9 cellular contexts compared by ENCODE assay signal in the genomic region with DNA sequence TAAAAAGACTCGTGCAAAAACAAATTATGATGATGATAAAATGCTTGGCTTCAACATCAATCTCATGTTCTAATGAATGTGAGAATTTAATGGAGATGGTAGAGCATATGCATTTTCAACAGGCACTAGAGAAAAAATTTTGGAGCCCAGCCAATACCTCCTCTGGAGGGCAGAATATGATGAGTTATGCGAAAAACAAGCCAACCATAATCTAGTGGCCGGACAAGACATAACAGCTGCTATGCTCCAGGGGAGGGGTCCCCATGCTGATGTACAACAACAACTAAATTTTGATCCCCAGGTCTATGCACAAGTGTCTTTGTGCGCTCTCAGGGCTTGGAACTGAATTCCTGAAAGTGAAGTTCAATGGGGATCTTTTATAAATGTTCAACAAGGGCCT.
"Had no signal": no experiment of that assay in that cellular context is flagged by ENCODE, and none has a peak within 500 bp of the region (broad histone marks: within the 10 kb centered on the region; RNA-seq: fewer than 3 reads in every experiment).

No MANE protein-coding gene starts in this region.

- H3K4me3 Mint-ChIP-seq: activated CD8-positive, alpha-beta T cell treated with anti-CD3 and anti-CD28 coated beads for 36 hours had no signal

- H3K27ac Mint-ChIP-seq: activated CD8-positive, alpha-beta T cell treated with anti-CD3 and anti-CD28 coated beads for 36 hours had no signal

- ATAC-seq: activated CD8-positive, alpha-beta T cell treated with anti-CD3 and anti-CD28 coated beads for 36 hours; stimulated activated naive CD8-positive, alpha-beta T cell treated with anti-CD3 and anti-CD28 coated beads, Interleukin-15, Interleukin-2, amounts not matched to agents 100 U/mL and 50 U/mL, for 24 hours had no signal

- H3K27me3 Mint-ChIP-seq: activated CD8-positive, alpha-beta T cell treated with anti-CD3 and anti-CD28 coated beads for 36 hours had no signal

- DNase-seq: activated CD8-positive, alpha-beta memory T cell treated with anti-CD3 and anti-CD28 coated beads, Interleukin-2, amount 50 U/mL, for 4 hours; activated CD8-positive, alpha-beta T cell treated with anti-CD3 and anti-CD28 coated beads for 36 hours; aorta; dermis blood vessel endothelial cell; erythroblast; stimulated activated CD4-positive, alpha-beta T cell treated with anti-CD3 and anti-CD28 coated beads, Interleukin-4, amount 100 ng/mL, for 1 hour; stimulated activated CD8-positive, alpha-beta memory T cell treated with anti-CD3 and anti-CD28 coated beads, Interleukin-4, amount 100 ng/mL, for 48 hours; stimulated activated naive CD8-positive, alpha-beta T cell treated with anti-CD3 and anti-CD28 coated beads, Interleukin-15, Interleukin-2, amounts not matched to agents 100 U/mL and 50 U/mL, for 24 hours; upper lobe of left lung had no signal
